ENCODE assay signal across 1 cellular context in genomic region chr16:4566144-4566543, GRCh38.
A peak's percentile ranks its signal among the peaks of the same experiment; 100 is the strongest.
TF ChIP-seq lines count a peak whose summit lies in the region.

No MANE protein-coding gene starts in this region.

TF ChIP-seq in GM12878, 131 proteins besides CTCF, POLR2A, EP300 and RAD21:
- TF ChIP-seq RUNX3 (IDR thresholded peaks at IDR 0.05; ENCODE audit: low read length), result peak; percentile 55
- no peak for TF ChIP-seq MYB (IDR thresholded peaks at IDR 0.05; ENCODE audit: borderline replicate concordance, low read depth, low read length)
